ENCODE assay signal across 21 cellular contexts in genomic region chr16:58048494-58048893, GRCh38. TPM values are rescaled to one million over a fixed set of nuclear protein-coding genes. Genes with fewer than 3 reads are reported as not detected.
DNase-seq lines count a peak whose midpoint lies in the region; ATAC-seq and TF ChIP-seq lines count a peak whose summit lies in the region.
"Had no signal": no experiment of that assay in that cellular context is flagged by ENCODE, and none has a peak within 500 bp of the region (broad histone marks: within the 10 kb centered on the region; RNA-seq: fewer than 3 reads in every experiment).

No MANE protein-coding gene starts in this region.

- H3K27me3 ChIP-seq in left ventricle myocardium inferior (ENCODE audit: low read depth) (no peaks in the 10 kb centered on the region), right atrium auricular region (no peaks in the 10 kb centered on the region), thyroid gland (no peaks in the 10 kb centered on the region)
- H3K27me3 ChIP-seq: BE2C had no signal

- no peak overlapping the region for H3K4me3 ChIP-seq in left ventricle myocardium inferior
- no peak overlapping the region for H3K4me3 ChIP-seq in right atrium auricular region
- no peak overlapping the region for H3K4me3 ChIP-seq in thyroid gland (replicated peaks in 1 of 3)
- H3K4me3 ChIP-seq: A549, SJCRH30 had no signal

- H3K27ac ChIP-seq in left ventricle myocardium inferior (replicated peaks) (peak overlapping the region; percentile 86), right atrium auricular region (no peak overlapping the region), thyroid gland (peak overlapping the region; percentile 82 to 97 (median 93))
- H3K27ac ChIP-seq: A549, HL-60, KMS-11, SJCRH30 had no signal

- H3K9me3 ChIP-seq in left ventricle myocardium inferior (replicated peaks) (no peaks in the 10 kb centered on the region), right atrium auricular region (no peaks in the 10 kb centered on the region), thyroid gland (no peaks in the 10 kb centered on the region)
- H3K9me3 ChIP-seq: A549, BE2C, SJCRH30 had no signal

- H3K27me3 Mint-ChIP-seq in endothelial cell (ENCODE audit: unreplicated experiment), result peaks cover 15% of the 10 kb centered on the region
- H3K27me3 Mint-ChIP-seq in neural crest cell (ENCODE audit: low read depth), result no peaks in the 10 kb centered on the region

- no peak for ATAC-seq in GM18870 (IDR thresholded peaks at IDR 0.05; ENCODE audit: unreplicated experiment)
- ATAC-seq: A549, Panc1 had no signal

- WGBS in thyroid gland, 2 donors, result 41 to 49% methylated on average over 4 of the region's 4 CpGs

- H3K4me1 ChIP-seq in left ventricle myocardium inferior (peaks cover 62% of the 10 kb centered on the region), right atrium auricular region (peaks cover 0 to 42% of the 10 kb centered on the region in 2 donors), thyroid gland (peaks cover 70 to 72% of the 10 kb centered on the region in 2 donors)
- H3K4me1 ChIP-seq: A549, BE2C had no signal

- H3K4me1 Mint-ChIP-seq in endothelial cell (ENCODE audit: unreplicated experiment) (peaks cover 41% of the 10 kb centered on the region), neural crest cell (peaks cover 38% of the 10 kb centered on the region)

- H3K27ac Mint-ChIP-seq in endothelial cell (ENCODE audit: unreplicated experiment) (peak overlapping the region; percentile 96), neural crest cell (ENCODE audit: unreplicated experiment) (peak overlapping the region; percentile 82)
- H3K27ac Mint-ChIP-seq: HFFc6 had no signal

- TF ChIP-seq CTCF in left ventricle myocardium inferior (IDR thresholded peaks at IDR 0.05; ENCODE audit: borderline replicate concordance), result no peak
- TF ChIP-seq CTCF in right atrium auricular region (IDR thresholded peaks at IDR 0.05), result no peak
- TF ChIP-seq CTCF in endothelial cell (IDR thresholded peaks at IDR 0.05; ENCODE audit: unreplicated experiment), result no peak
- TF ChIP-seq CTCF in neural crest cell (conservative IDR thresholded peaks at IDR 0.05), result no peak
- TF ChIP-seq CTCF in thyroid gland (IDR thresholded peaks at IDR 0.05), result no peak

- H3K4me3 Mint-ChIP-seq in endothelial cell (ENCODE audit: unreplicated experiment) (peak overlapping the region; percentile 76), neural crest cell (peak overlapping the region; percentile 28)
- H3K4me3 Mint-ChIP-seq: H9, HFFc6 had no signal

- H3K36me3 ChIP-seq in left ventricle myocardium inferior, result peaks cover 17% of the 10 kb centered on the region
- H3K36me3 ChIP-seq in right atrium auricular region, result peaks cover 4% of the 10 kb centered on the region
- H3K36me3 ChIP-seq in thyroid gland, result peaks cover 9 to 17% of the 10 kb centered on the region in 2 donors
- H3K36me3 ChIP-seq: BE2C, SJCRH30 had no signal

- no peak for TF ChIP-seq POLR2A in thyroid gland (IDR thresholded peaks at IDR 0.05)

- DNase-seq in left ventricle myocardium inferior (no peak), right atrium auricular region (ENCODE audit: low spot score) (no peak), endothelial cell (ENCODE audit: low spot score) (no peak), neural crest cell (ENCODE audit: low read depth, low spot score) (no peak), thyroid gland (peak in 1 of 2 donors; percentile 48), retina (no peak)
- DNase-seq in activated CD4-positive, alpha-beta T cell treated with anti-CD3 and anti-CD28 coated beads, Interleukin-2, amount 50 U/mL, for 4 hours, result no peak
- DNase-seq: BE2C, H9, HFFc6, NCI-H1105 treated with DMSO at 0.1 percent for 48 hours, NCI-H2029 treated with DMSO at 0.1 percent for 48 hours, NCI-H2171, NCI-H524 treated with DMSO at 0.1 percent for 48 hours, NCI-H82, SJCRH30 had no signal

- H3K36me3 Mint-ChIP-seq in endothelial cell (ENCODE audit: low read depth, unreplicated experiment), result peaks cover 12% of the 10 kb centered on the region
- H3K36me3 Mint-ChIP-seq in neural crest cell (ENCODE audit: low read depth), result no peaks in the 10 kb centered on the region

- H3K9me3 Mint-ChIP-seq in endothelial cell (ENCODE audit: unreplicated experiment) (no peaks in the 10 kb centered on the region), neural crest cell (no peaks in the 10 kb centered on the region)
- H3K9me3 Mint-ChIP-seq: HFFc6 had no signal

- intact Hi-C loops in left ventricle myocardium inferior (cut with micrococcal nuclease), result no loop called here
- intact Hi-C loops in thyroid gland (cut with DNase I), result no loop called here

RNA-seq across cellular contexts. Expression of gene MMP15, which starts 22.9 kb away (rescaled TPM):
- total RNA-seq in left ventricle myocardium inferior (64.1 TPM), right atrium auricular region (10 to 100 TPM; 36.9 to 52.3 TPM), endothelial cell (ENCODE audit: unreplicated experiment) (97.8 TPM), neural crest cell (36.6 and 38.9 TPM in 2 replicates), thyroid gland (100 to 1,000 TPM in 1 of 4 donors, 10 to 100 TPM in 3; 36.5 to 105 (median 80.5) TPM)

RNA-seq across cellular contexts. Expression of gene USB1, which starts 47.3 kb away (rescaled TPM):
- 35.2 TPM for total RNA-seq in left ventricle myocardium inferior
- total RNA-seq in right atrium auricular region, result 10 to 100 TPM; 32.2 to 43.2 TPM
- 79.5 TPM for total RNA-seq in endothelial cell (ENCODE audit: unreplicated experiment)
- total RNA-seq in neural crest cell, result 74.8 and 77.5 TPM in 2 replicates
- total RNA-seq in thyroid gland, result 10 to 100 TPM; 31.4 to 79.0 (median 60.0) TPM

RNA-seq across cellular contexts. Expression of gene ZNF319, which starts 48.0 kb away (rescaled TPM):
- total RNA-seq in left ventricle myocardium inferior (10.0 TPM), right atrium auricular region (1 to 10 TPM; 5.1 to 6.6 TPM), endothelial cell (ENCODE audit: unreplicated experiment) (16.1 TPM), neural crest cell (13.9 and 15.5 TPM in 2 replicates), thyroid gland (10 to 100 TPM; 12.1 to 24.0 (median 18.7) TPM)

Comparison
In these comparisons a context has a peak if more than half of its experiments do, and no peak if none do; other contexts are left out.
1. H3K27ac ChIP-seq: peak in left ventricle myocardium inferior (single experiment) and thyroid gland (3 of 3); none in right atrium auricular region (0 of 2).